Comparison of ENCODE assay signal across 20 cellular contexts in the genomic region with DNA sequence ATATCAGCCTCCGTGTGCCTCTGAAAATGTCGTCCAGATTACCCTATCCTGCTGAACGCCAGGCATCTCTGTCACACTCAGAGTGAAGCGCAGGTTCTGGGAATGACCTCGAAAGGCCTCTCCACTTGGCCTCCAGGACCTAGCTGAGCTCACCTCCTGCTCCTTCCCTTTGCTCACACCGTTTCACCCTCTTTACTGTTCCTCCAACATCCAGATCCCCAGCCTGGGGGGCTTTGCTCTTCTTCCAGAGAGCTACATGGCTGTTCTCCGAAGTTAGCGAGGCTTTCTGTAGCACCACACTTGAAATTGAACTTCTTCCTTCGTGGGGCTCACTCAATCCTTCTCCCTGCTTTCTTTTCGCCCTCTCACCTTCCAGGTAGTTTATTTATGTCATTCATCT. TPM values are rescaled to one million over a fixed set of nuclear protein-coding genes. Genes with fewer than 3 reads are reported as not detected.
DNase-seq lines count a peak whose midpoint lies in the region; ATAC-seq and TF ChIP-seq lines count a peak whose summit lies in the region.
"Had no signal": no experiment of that assay in that cellular context is flagged by ENCODE, and none has a peak within 500 bp of the region (broad histone marks: within the 10 kb centered on the region; RNA-seq: fewer than 3 reads in every experiment).

No MANE protein-coding gene starts in this region.

- H3K27ac Mint-ChIP-seq in CD14-positive monocyte (peak overlapping the region in 1 of 7 donors; percentile 13), endothelial cell (ENCODE audit: unreplicated experiment) (peak overlapping the region; percentile 5)
- H3K27ac Mint-ChIP-seq: activated CD8-positive, alpha-beta T cell treated with anti-CD3 and anti-CD28 coated beads, Interleukin-2, amount 10 ng/mL, durations not matched to agents 7 days and 5 days; activated naive CD4-positive, alpha-beta T cell treated with anti-CD3 and anti-CD28 coated beads, Interleukin-2, amount 50 U/mL, for 72 hours; mesothelial cell of epicardium; stimulated activated naive B cell treated with anti-CD40 and anti-IgM and Interleukin-4, amounts not matched to agents 10 μg/mL and 1 μg/mL and 100 μg/mL, for 72 hours had no signal

- H2AFZ ChIP-seq in PC-3 (ENCODE audit: low read length): peak overlapping the region; percentile 59
- H2AFZ ChIP-seq in osteoblast (ENCODE audit: low read length): no peak overlapping the region

- H3K27me3 Mint-ChIP-seq in CD14-positive monocyte (ENCODE audit: low read depth in 3 of 3) (peaks cover 12 to 19% (median 17%) of the 10 kb centered on the region in 3 donors), endothelial cell (ENCODE audit: unreplicated experiment) (peaks cover 11% of the 10 kb centered on the region)
- H3K27me3 Mint-ChIP-seq: CD4-positive, CD25-positive, alpha-beta regulatory T cell had no signal

- H3K27me3 ChIP-seq in PC-3 (ENCODE audit: low read length) (peaks cover 6% of the 10 kb centered on the region; the same call in 1 of the 2 replicates), osteoblast (ENCODE audit: insufficient read depth, low read length) (no peaks in the 10 kb centered on the region)
- H3K27me3 ChIP-seq: breast epithelium, MG63, upper lobe of left lung had no signal

- H3K4me1 Mint-ChIP-seq in CD14-positive monocyte (no peaks in the 10 kb centered on the region), endothelial cell (ENCODE audit: unreplicated experiment) (peaks cover 18% of the 10 kb centered on the region)

- H3K9me3 ChIP-seq in PC-3 (ENCODE audit: low read length) (no peaks in the 10 kb centered on the region), osteoblast (ENCODE audit: low read depth, low read length) (no peaks in the 10 kb centered on the region)
- H3K9me3 ChIP-seq: breast epithelium, MG63, upper lobe of left lung had no signal

- intact Hi-C loops in CD14-positive monocyte (cut with micrococcal nuclease) (no loop called here), PC-3 (cut with micrococcal nuclease) (no loop called here)

- no TSS peak for BruUV-seq in PC-3 (replicated peaks; lab: Mats Ljungman, UMichigan)

- H3K9me3 Mint-ChIP-seq in CD14-positive monocyte (peaks cover 0 to 2% (median 0%) of the 10 kb centered on the region in 7 donors), endothelial cell (ENCODE audit: unreplicated experiment) (no peaks in the 10 kb centered on the region)
- H3K9me3 Mint-ChIP-seq: activated naive CD4-positive, alpha-beta T cell treated with anti-CD3 and anti-CD28 coated beads, Interleukin-2, amount 50 U/mL, for 72 hours; stimulated activated naive B cell treated with anti-CD40 and anti-IgM and Interleukin-4, amounts not matched to agents 10 μg/mL and 1 μg/mL and 100 μg/mL, for 72 hours had no signal

- no peaks in the 10 kb centered on the region for H3K9me2 ChIP-seq in PC-3 (replicated peaks; ENCODE audit: low read length)

- H3K79me2 ChIP-seq in PC-3 (ENCODE audit: low read length): no peaks in the 10 kb centered on the region
- H3K79me2 ChIP-seq in osteoblast (ENCODE audit: insufficient read depth, low read length): no peaks in the 10 kb centered on the region

- H3K36me3 Mint-ChIP-seq in CD14-positive monocyte: no peaks in the 10 kb centered on the region
- H3K36me3 Mint-ChIP-seq in endothelial cell (ENCODE audit: low read depth, unreplicated experiment): no peaks in the 10 kb centered on the region
- H3K36me3 Mint-ChIP-seq: CD4-positive, CD25-positive, alpha-beta regulatory T cell; mesothelial cell of epicardium had no signal

- H3K4me3 ChIP-seq in PC-3 (ENCODE audit: low read length): no peak overlapping the region
- no peak overlapping the region for H3K4me3 ChIP-seq in osteoblast (ENCODE audit: insufficient read depth, low read length)
- H3K4me3 ChIP-seq: breast epithelium, MG63, upper lobe of left lung had no signal

- CTCF ChIA-PET in PC-3 (lab: Charles Lee): interaction anchor here (0.6 kb wide), 1 partner anchor 151 kb away, joined by 3 read pairs; no protein-coding TSS in a partner anchor

- DNase-seq in CD14-positive monocyte (ENCODE audit: low spot score) (peak; percentile 39), PC-3 (no peak), endothelial cell (ENCODE audit: low spot score) (no peak), osteoblast (ENCODE audit: insufficient read length, low spot score, missing footprints) (peak; percentile 73), retina (no peak), hepatic stellate cell (ENCODE audit: low spot score) (no peak)
- DNase-seq: NCI-H1105 treated with DMSO at 0.1 percent for 48 hours had no signal

- no peaks in the 10 kb centered on the region for H3F3A ChIP-seq in PC-3 (ENCODE audit: low read length, unreplicated experiment)

- H3K4me1 ChIP-seq in PC-3 (ENCODE audit: insufficient read depth, low read length) (no peaks in the 10 kb centered on the region), osteoblast (ENCODE audit: insufficient read depth, low read length) (no peaks in the 10 kb centered on the region)
- H3K4me1 ChIP-seq: breast epithelium had no signal

- H4K20me1 ChIP-seq in PC-3 (ENCODE audit: low read length) (no peaks in the 10 kb centered on the region), osteoblast (ENCODE audit: insufficient read depth, low read length) (no peaks in the 10 kb centered on the region)

- H3K9ac ChIP-seq in PC-3 (ENCODE audit: low read length): no peak overlapping the region

- no peaks in the 10 kb centered on the region for H3K36me3 ChIP-seq in PC-3 (ENCODE audit: low read depth, low read length)
- no peaks in the 10 kb centered on the region for H3K36me3 ChIP-seq in osteoblast (ENCODE audit: insufficient read depth, low read length)
- H3K36me3 ChIP-seq: breast epithelium, MG63, upper lobe of left lung had no signal

- H3K27ac ChIP-seq in PC-3 (ENCODE audit: low read length) (no peak overlapping the region), osteoblast (ENCODE audit: low read depth, low read length) (no peak overlapping the region)
- H3K27ac ChIP-seq: breast epithelium, HL-60, upper lobe of left lung had no signal

- POLR2A ChIA-PET in PC-3 (lab: Charles Lee; ENCODE audit: unreplicated experiment): no interaction called here

- TF ChIP-seq CTCF in CD14-positive monocyte (IDR thresholded peaks at IDR 0.05) (no peak), PC-3 (conservative IDR thresholded peaks at IDR 0.05; ENCODE audit: low read depth, low read length) (no peak), endothelial cell (IDR thresholded peaks at IDR 0.05; ENCODE audit: unreplicated experiment) (no peak), osteoblast (IDR thresholded peaks at IDR 0.05; ENCODE audit: extremely low read depth, low read depth, low read length) (no peak)

- H3K4me2 ChIP-seq in PC-3 (ENCODE audit: low read length) (no peak overlapping the region), osteoblast (ENCODE audit: insufficient read depth, low read length) (no peak overlapping the region)

- ATAC-seq in PC-3 (no peak), GM21381 (IDR thresholded peaks at IDR 0.05; ENCODE audit: unreplicated experiment) (no peak), HG03095 (IDR thresholded peaks at IDR 0.05; ENCODE audit: unreplicated experiment) (no peak)

- H3K4me3 Mint-ChIP-seq in CD14-positive monocyte (no peak overlapping the region), endothelial cell (ENCODE audit: unreplicated experiment) (no peak overlapping the region)
- H3K4me3 Mint-ChIP-seq: CD4-positive, CD25-positive, alpha-beta regulatory T cell; mesothelial cell of epicardium; stimulated activated naive B cell treated with anti-CD40 and anti-IgM and Interleukin-4, amounts not matched to agents 10 μg/mL and 1 μg/mL and 100 μg/mL, for 72 hours had no signal

RNA-seq across cellular contexts. Expression of gene GLB1L2, which starts 27.9 kb away (rescaled TPM):
- not detected for polyA plus RNA-seq in CD14-positive monocyte
- total RNA-seq in PC-3 (2014; rRNA removed): 0.62 and 1.1 TPM in 2 replicates
- total RNA-seq in endothelial cell (ENCODE audit: unreplicated experiment): 5.0 TPM
- 0.29 and 0.36 TPM in 2 replicates for total RNA-seq in osteoblast

RNA-seq across cellular contexts. Expression of gene B3GAT1, which starts 52.4 kb away (rescaled TPM):
- polyA plus RNA-seq in CD14-positive monocyte: not detected
- total RNA-seq in PC-3 (2014; rRNA removed) (not detected in 2 replicates), endothelial cell (ENCODE audit: unreplicated experiment) (18.2 TPM), osteoblast (not detected in 2 replicates)
- total RNA-seq: epithelial cell of proximal tubule, pulmonary artery endothelial cell had no signal
- polyA plus RNA-seq: CD4-positive, CD25-positive, alpha-beta regulatory T cell had no signal

Comparison
In these comparisons a context has a peak if more than half of its experiments do, and no peak if none do; other contexts are left out.
1. DNase-seq: peak in CD14-positive monocyte (single experiment) and osteoblast (single experiment); none in PC-3 (single experiment), endothelial cell (single experiment), retina (single experiment) and hepatic stellate cell (single experiment).
2. RNA of gene B3GAT1, which starts 52.4 kb away (total RNA-seq): 18.2 TPM in endothelial cell (single experiment); not detected in PC-3 and not detected in osteoblast; every median in the first group is over 10 times any median in the second.